In genomic region chr2:177072069-177072468, GRCh38 we compare ENCODE assay signal across 30 cellular contexts.
DNase-seq lines count a peak whose midpoint lies in the region; ATAC-seq, FAIRE-seq and TF ChIP-seq lines count a peak whose summit lies in the region.
"Had no signal": no experiment of that assay in that cellular context is flagged by ENCODE, and none has a peak within 500 bp of the region (broad histone marks: within the 10 kb centered on the region; RNA-seq: fewer than 3 reads in every experiment).

No MANE protein-coding gene starts in this region.

- H3K4me3 ChIP-seq in K562 = no peak overlapping the region
- no peak overlapping the region for H3K4me3 ChIP-seq in hepatocyte
- H3K4me3 ChIP-seq in OCI-LY7 (ENCODE audit: low read depth, low read length, poor library complexity, severe bottlenecking) = no peak overlapping the region
- H3K4me3 ChIP-seq in CD8-positive, alpha-beta T cell (ENCODE audit: low read depth, low read length) = no peak overlapping the region
- H3K4me3 ChIP-seq: cardiac muscle cell, lung, ovary had no signal

- H3K27me3 ChIP-seq in K562 (ENCODE audit: control insufficient read depth in 2 of 2, insufficient read depth in 2 of 2, low read length in 2 of 2) (no peaks in the 10 kb centered on the region; a peak in 1 of 5 replicates), hepatocyte (no peaks in the 10 kb centered on the region)
- no peaks in the 10 kb centered on the region for H3K27me3 ChIP-seq in CD8-positive, alpha-beta T cell (ENCODE audit: insufficient read depth, low read length)
- H3K27me3 ChIP-seq: ovary had no signal

- H3K4me3 Mint-ChIP-seq in activated naive CD8-positive, alpha-beta T cell treated with anti-CD3 and anti-CD28 coated beads, Interleukin-2, amount 50 U/mL, for 24 hours = no peak overlapping the region
- H3K4me3 Mint-ChIP-seq in activated naive CD8-positive, alpha-beta T cell treated with anti-CD3 and anti-CD28 coated beads for 36 hours = no peak overlapping the region
- H3K4me3 Mint-ChIP-seq in CD8-positive, alpha-beta T cell = no peak overlapping the region
- H3K4me3 Mint-ChIP-seq: activated CD4-positive, alpha-beta memory T cell treated with anti-CD3 and anti-CD28 coated beads, Interleukin-2, amount 10 ng/mL, durations not matched to agents 7 days and 5 days; activated naive CD4-positive, alpha-beta T cell treated with anti-CD3 and anti-CD28 coated beads, Interleukin-2, amount 10 ng/mL, durations not matched to agents 7 days and 5 days; B cell; CD4-positive, alpha-beta memory T cell had no signal

- 2% methylated on average over 2 of the region's 2 CpGs for WGBS in K562 (ENCODE audit: insufficient coverage, low coverage, missing lambda C conversion rate)
- 38% methylated on average over 2 of the region's 2 CpGs for WGBS in hepatocyte (ENCODE audit: low lambda C conversion rate, missing lambda C conversion rate)

- H3K27ac Mint-ChIP-seq in activated naive CD8-positive, alpha-beta T cell treated with anti-CD3 and anti-CD28 coated beads, Interleukin-2, amount 50 U/mL, for 24 hours = no peak overlapping the region
- no peak overlapping the region for H3K27ac Mint-ChIP-seq in activated naive CD8-positive, alpha-beta T cell treated with anti-CD3 and anti-CD28 coated beads for 36 hours
- H3K27ac Mint-ChIP-seq in CD8-positive, alpha-beta T cell = no peak overlapping the region
- H3K27ac Mint-ChIP-seq: activated CD4-positive, alpha-beta memory T cell treated with anti-CD3 and anti-CD28 coated beads, Interleukin-2, amount 10 ng/mL, durations not matched to agents 7 days and 5 days; activated naive CD4-positive, alpha-beta T cell treated with anti-CD3 and anti-CD28 coated beads, Interleukin-2, amount 10 ng/mL, durations not matched to agents 7 days and 5 days; B cell; CD4-positive, alpha-beta memory T cell had no signal

- H4K20me1 ChIP-seq in K562 (replicated peaks; ENCODE audit: control insufficient read depth, insufficient read depth, low read length) = no peaks in the 10 kb centered on the region
- no peaks in the 10 kb centered on the region for H4K20me1 ChIP-seq in hepatocyte (ENCODE audit: insufficient read depth, poor library complexity, severe bottlenecking)
- no peaks in the 10 kb centered on the region for H4K20me1 ChIP-seq in OCI-LY7 (ENCODE audit: insufficient read depth, low read length)

- no peak overlapping the region for H3K4me2 ChIP-seq in K562 (ENCODE audit: insufficient read depth, low read length)
- H3K4me2 ChIP-seq in hepatocyte = no peak overlapping the region
- no peak overlapping the region for H3K4me2 ChIP-seq in OCI-LY7 (ENCODE audit: low read length)

- TF ChIP-seq EP300 in K562 (IDR thresholded peaks at IDR 0.05; ENCODE audit: low read length) = no peak

- H3K4me1 ChIP-seq in K562 (replicated peaks in 1 of 2; ENCODE audit: control insufficient read depth in 2 of 2, insufficient read depth in 2 of 2, low read length in 2 of 2) (no peaks in the 10 kb centered on the region), hepatocyte (ENCODE audit: insufficient read depth) (no peaks in the 10 kb centered on the region), OCI-LY7 (ENCODE audit: insufficient read depth, low read length, poor library complexity, severe bottlenecking) (no peaks in the 10 kb centered on the region)
- no peaks in the 10 kb centered on the region for H3K4me1 ChIP-seq in CD8-positive, alpha-beta T cell (ENCODE audit: insufficient read depth, low read length)

- no peaks in the 10 kb centered on the region for H3K9me2 ChIP-seq in hepatocyte (replicated peaks; ENCODE audit: insufficient read depth)
- H3K9me2 ChIP-seq in OCI-LY7 (ENCODE audit: insufficient read depth, low read length) = no peaks in the 10 kb centered on the region

- H3K27ac ChIP-seq in K562 (ENCODE audit: extremely low read depth, low read depth, low read length) = no peak overlapping the region
- H3K27ac ChIP-seq in hepatocyte = no peak overlapping the region
- no peak overlapping the region for H3K27ac ChIP-seq in OCI-LY7 (ENCODE audit: low read depth, low read length, poor library complexity, severe bottlenecking)
- no peak overlapping the region for H3K27ac ChIP-seq in CD8-positive, alpha-beta T cell (ENCODE audit: low read depth, low read length)
- H3K27ac ChIP-seq: cardiac muscle cell, ovary had no signal

- H3K9me3 Mint-ChIP-seq in activated naive CD8-positive, alpha-beta T cell treated with anti-CD3 and anti-CD28 coated beads, Interleukin-2, amount 50 U/mL, for 24 hours = no peaks in the 10 kb centered on the region
- H3K9me3 Mint-ChIP-seq in activated naive CD8-positive, alpha-beta T cell treated with anti-CD3 and anti-CD28 coated beads for 36 hours = no peaks in the 10 kb centered on the region
- no peaks in the 10 kb centered on the region for H3K9me3 Mint-ChIP-seq in CD8-positive, alpha-beta T cell
- H3K9me3 Mint-ChIP-seq: activated CD4-positive, alpha-beta memory T cell treated with anti-CD3 and anti-CD28 coated beads, Interleukin-2, amount 10 ng/mL, durations not matched to agents 7 days and 5 days; activated naive CD4-positive, alpha-beta T cell treated with anti-CD3 and anti-CD28 coated beads, Interleukin-2, amount 10 ng/mL, durations not matched to agents 7 days and 5 days; CD4-positive, alpha-beta memory T cell had no signal

- no peak for TF ChIP-seq RAD21 in K562 (CRISPR knock-in tag; conservative IDR thresholded peaks at IDR 0.05 in 1 of 2, IDR thresholded peaks at IDR 0.05 in 1 of 2)

- in situ Hi-C loops in K562 (cut with MboI) = no loop called here

- H3K79me2 ChIP-seq in K562 (ENCODE audit: control insufficient read depth, insufficient read depth, low read length) = no peaks in the 10 kb centered on the region
- H3K79me2 ChIP-seq in hepatocyte = no peaks in the 10 kb centered on the region
- H3K79me2 ChIP-seq in OCI-LY7 (ENCODE audit: insufficient read depth, low read depth, low read length) = no peaks in the 10 kb centered on the region

- TF ChIP-seq POLR2A in K562 (conservative IDR thresholded peaks at IDR 0.05) = no peak

- H3K27me3 Mint-ChIP-seq in activated naive CD8-positive, alpha-beta T cell treated with anti-CD3 and anti-CD28 coated beads, Interleukin-2, amount 50 U/mL, for 24 hours = peaks cover 6% of the 10 kb centered on the region
- H3K27me3 Mint-ChIP-seq in activated naive CD8-positive, alpha-beta T cell treated with anti-CD3 and anti-CD28 coated beads for 36 hours = peaks cover 5% of the 10 kb centered on the region
- H3K27me3 Mint-ChIP-seq in CD8-positive, alpha-beta T cell (ENCODE audit: low read depth) = peaks cover 8% of the 10 kb centered on the region

- peak; percentile 76 for ATAC-seq in activated naive CD8-positive, alpha-beta T cell treated with anti-CD3 and anti-CD28 coated beads, Interleukin-2, amount 50 U/mL, for 24 hours
- ATAC-seq in K562 = no peak
- no peak for ATAC-seq in CD8-positive, alpha-beta T cell
- no peak for ATAC-seq in activated CD4-positive, CD25-positive, alpha-beta regulatory T cell treated with anti-CD3 and anti-CD28 coated beads, Interleukin-2, amount 50 U/mL, for 24 hours
- ATAC-seq: Panc1 had no signal

- DNase-seq in activated naive CD8-positive, alpha-beta T cell treated with anti-CD3 and anti-CD28 coated beads, Interleukin-2, amount 50 U/mL, for 24 hours = no peak
- no peak for DNase-seq in activated naive CD8-positive, alpha-beta T cell treated with anti-CD3 and anti-CD28 coated beads for 36 hours
- no peak for DNase-seq in K562 (ENCODE audit: extremely low read depth in 1 of 4, low spot score in 3 of 4)
- peak; percentile 16 for DNase-seq in hepatocyte (ENCODE audit: low spot score)
- peak; percentile 9 for DNase-seq in stromal cell of bone marrow (ENCODE audit: low read depth)
- DNase-seq in OCI-LY7 (ENCODE audit: low spot score) = no peak
- DNase-seq in CD8-positive, alpha-beta T cell = no peak
- DNase-seq: activated CD4-positive, alpha-beta memory T cell treated with anti-CD3 and anti-CD28 coated beads, Interleukin-2, amount 10 ng/mL, durations not matched to agents 7 days and 5 days; activated CD4-positive, CD25-positive, alpha-beta regulatory T cell treated with anti-CD3 and anti-CD28 coated beads, Interleukin-2, amount 50 U/mL, for 72 hours; activated naive CD4-positive, alpha-beta T cell treated with anti-CD3 and anti-CD28 coated beads, Interleukin-2, amount 10 ng/mL, durations not matched to agents 7 days and 5 days; CD4-positive, alpha-beta memory T cell; EL; KBM-7; kidney glomerular epithelial cell; NCI-H1105; NCI-H187 treated with DMSO at 0.1 percent for 48 hours; NCI-H524 treated with DMSO at 0.1 percent for 48 hours; ovary; SHP77; small intestine; stimulated activated naive CD4-positive, alpha-beta T cell treated with Interleukin-2 at 50 U/mL for 16 hours; T-helper 2 cell had no signal

- H2AFZ ChIP-seq in K562 (ENCODE audit: low read depth, low read length) (no peak overlapping the region), hepatocyte (no peak overlapping the region), OCI-LY7 (ENCODE audit: low read length) (no peak overlapping the region)

- TF ChIP-seq CTCF in K562 (IDR thresholded peaks at IDR 0.05 in 2 of 3, conservative IDR thresholded peaks at IDR 0.05 in 1 of 3; ENCODE audit: insufficient read depth in 2 of 3, low read depth in 1 of 3, low read length in 3 of 3) (no peak), hepatocyte (IDR thresholded peaks at IDR 0.05; ENCODE audit: poor library complexity) (no peak), OCI-LY7 (conservative IDR thresholded peaks at IDR 0.05; ENCODE audit: low read length) (no peak)
- TF ChIP-seq CTCF in CD8-positive, alpha-beta T cell (IDR thresholded peaks at IDR 0.05) = no peak

- no peaks in the 10 kb centered on the region for H3K9me1 ChIP-seq in K562 (ENCODE audit: control insufficient read depth, insufficient read depth, low read length)

- H3K4me1 Mint-ChIP-seq in activated naive CD8-positive, alpha-beta T cell treated with anti-CD3 and anti-CD28 coated beads, Interleukin-2, amount 50 U/mL, for 24 hours = no peaks in the 10 kb centered on the region
- H3K4me1 Mint-ChIP-seq in activated naive CD8-positive, alpha-beta T cell treated with anti-CD3 and anti-CD28 coated beads for 36 hours = no peaks in the 10 kb centered on the region
- H3K4me1 Mint-ChIP-seq in CD8-positive, alpha-beta T cell (ENCODE audit: low read depth) = no peaks in the 10 kb centered on the region
- H3K4me1 Mint-ChIP-seq: activated CD4-positive, alpha-beta memory T cell treated with anti-CD3 and anti-CD28 coated beads, Interleukin-2, amount 10 ng/mL, durations not matched to agents 7 days and 5 days; activated naive CD4-positive, alpha-beta T cell treated with anti-CD3 and anti-CD28 coated beads, Interleukin-2, amount 10 ng/mL, durations not matched to agents 7 days and 5 days; B cell; CD4-positive, alpha-beta memory T cell had no signal

- H3K9ac ChIP-seq in K562 (ENCODE audit: insufficient read depth in 1 of 2, low read depth in 2 of 2, low read length in 2 of 2) = no peak overlapping the region

- no peak for FAIRE-seq in K562 (lab: Jason Lieb, UNC)
- FAIRE-seq: frontal cortex, GM19239, small intestine, urothelium cell line had no signal

- no peaks in the 10 kb centered on the region for H3K36me3 Mint-ChIP-seq in activated naive CD8-positive, alpha-beta T cell treated with anti-CD3 and anti-CD28 coated beads, Interleukin-2, amount 50 U/mL, for 24 hours (ENCODE audit: low read depth)
- H3K36me3 Mint-ChIP-seq in activated naive CD8-positive, alpha-beta T cell treated with anti-CD3 and anti-CD28 coated beads for 36 hours = no peaks in the 10 kb centered on the region
- no peaks in the 10 kb centered on the region for H3K36me3 Mint-ChIP-seq in CD8-positive, alpha-beta T cell
- H3K36me3 Mint-ChIP-seq: activated naive CD4-positive, alpha-beta T cell treated with anti-CD3 and anti-CD28 coated beads, Interleukin-2, amount 10 ng/mL, durations not matched to agents 7 days and 5 days; CD4-positive, alpha-beta memory T cell had no signal

- no peaks in the 10 kb centered on the region for H3K9me3 ChIP-seq in K562 (replicated peaks; ENCODE audit: control insufficient read depth, insufficient read depth, low read depth, low read length)
- no peaks in the 10 kb centered on the region for H3K9me3 ChIP-seq in hepatocyte (ENCODE audit: low read depth)
- no peaks in the 10 kb centered on the region for H3K9me3 ChIP-seq in OCI-LY7 (ENCODE audit: low read length)
- H3K9me3 ChIP-seq in CD8-positive, alpha-beta T cell (ENCODE audit: low read length) = no peaks in the 10 kb centered on the region
- H3K9me3 ChIP-seq: ovary had no signal

- POLR2A ChIA-PET in K562 (lab: Yijun Ruan, JAX) = interaction anchor here (0.6 to 1.3 kb wide), 5 partner anchors 9 to 403 kb away, joined by 3 to 7 read pairs (median 3); no protein-coding TSS in a partner anchor
- POLR2A ChIA-PET in OCI-LY7 (lab: Charles Lee) = interaction anchor here (0.6 kb wide), 1 partner anchor 329 kb away, joined by 3 read pairs; no protein-coding TSS in a partner anchor
- POLR2A ChIA-PET in CD8-positive, alpha-beta T cell (lab: Charles Lee) = no interaction called here

- no TSS peak for BruUV-seq in K562 (replicated peaks; lab: Mats Ljungman, UMichigan)
- BruUV-seq in OCI-LY7 (replicated peaks; lab: Mats Ljungman, UMichigan) = no TSS peak

- CTCF ChIA-PET in K562 (lab: Yijun Ruan, JAX; ENCODE audit: low intra/inter-chr PET ratio) = no interaction called here
- CTCF ChIA-PET in OCI-LY7 (lab: Charles Lee; ENCODE audit: unreplicated experiment) = no interaction called here
- CTCF ChIA-PET in CD8-positive, alpha-beta T cell (lab: Charles Lee) = no interaction called here

- H3K36me3 ChIP-seq in K562 (ENCODE audit: control insufficient read depth, insufficient read depth, low read length) (no peaks in the 10 kb centered on the region), hepatocyte (replicated peaks; ENCODE audit: insufficient read depth, low read depth) (no peaks in the 10 kb centered on the region), OCI-LY7 (ENCODE audit: insufficient read depth, low read length) (no peaks in the 10 kb centered on the region)
- no peaks in the 10 kb centered on the region for H3K36me3 ChIP-seq in CD8-positive, alpha-beta T cell (ENCODE audit: insufficient read depth, low read length)
- H3K36me3 ChIP-seq: cardiac muscle cell, ovary had no signal

- intact Hi-C loops in K562 (cut with micrococcal nuclease) (no loop called here), OCI-LY7 (cut with micrococcal nuclease; ENCODE audit: unreplicated experiment) (no loop called here)
- intact Hi-C loops in CD8-positive, alpha-beta T cell (cut with DNase I, micrococcal nuclease) = no loop called here

Comparison
In these comparisons a context has a peak if more than half of its experiments do, and no peak if none do; other contexts are left out.
1. DNase-seq: peak in hepatocyte (single experiment) and stromal cell of bone marrow (single experiment); none in activated naive CD8-positive, alpha-beta T cell treated with anti-CD3 and anti-CD28 coated beads, Interleukin-2, amount 50 U/mL, for 24 hours (single experiment), activated naive CD8-positive, alpha-beta T cell treated with anti-CD3 and anti-CD28 coated beads for 36 hours (single experiment), K562 (0 of 4), OCI-LY7 (single experiment) and CD8-positive, alpha-beta T cell (0 of 7).